ENCODE assay signal across 18 cellular contexts in genomic region chr4:150251752-150252190, GRCh38.
A peak's percentile ranks its signal among the peaks of the same experiment; 100 is the strongest.
DNase-seq lines count a peak whose midpoint lies in the region; ATAC-seq and TF ChIP-seq lines count a peak whose summit lies in the region.
"Had no signal": no experiment of that assay in that cellular context is flagged by ENCODE, and none has a peak within 500 bp of the region (broad histone marks: within the 10 kb centered on the region; RNA-seq: fewer than 3 reads in every experiment).

No MANE protein-coding gene starts in this region.

- H3K27ac Mint-ChIP-seq in mesothelial cell of epicardium (peak overlapping the region; percentile 85), immature natural killer cell (peak overlapping the region in 3 of 6 donors; percentile 1 to 71 (median 63))
- H3K27ac Mint-ChIP-seq: B cell; memory B cell; T-helper 1 cell treated with Interleukin-12 subunit alpha and Interleukin-12 subunit beta and Interleukin-4 antibody, amounts not matched to agents 30 μg/mL and 1 μg/mL, for 36 hours had no signal

- H3K4me3 Mint-ChIP-seq in mesothelial cell of epicardium: no peak overlapping the region
- no peak overlapping the region for H3K4me3 Mint-ChIP-seq in immature natural killer cell
- H3K4me3 Mint-ChIP-seq: activated T-cell treated with anti-CD3 and anti-CD28 coated beads, Interleukin-2, amount 50 U/mL, for 4 hours; B cell; memory B cell; T-helper 1 cell treated with Interleukin-12 subunit alpha and Interleukin-12 subunit beta and Interleukin-4 antibody, amounts not matched to agents 30 μg/mL and 1 μg/mL, for 36 hours had no signal

- ATAC-seq in SK-N-SH treated with all-trans-retinoic acid at 6 μM for 48 hours: no peak
- ATAC-seq: activated T-cell treated with anti-CD3 and anti-CD28 coated beads, Interleukin-2, amount 50 U/mL, for 4 hours; pancreas had no signal

- intact Hi-C loops in vagina (cut with DNase I): no loop called here

- peak; percentile 16 for TF ChIP-seq CTCF in BE2C (IDR thresholded peaks at IDR 0.05; ENCODE audit: low read depth, low read length)
- TF ChIP-seq CTCF in mesothelial cell of epicardium (IDR thresholded peaks at IDR 0.05; ENCODE audit: unreplicated experiment): no peak
- TF ChIP-seq CTCF in vagina (IDR thresholded peaks at IDR 0.05): no peak

- no peaks in the 10 kb centered on the region for H3K9me3 ChIP-seq in BE2C
- H3K9me3 ChIP-seq in ectodermal cell (ENCODE audit: control insufficient read depth, low read length): no peaks in the 10 kb centered on the region
- H3K9me3 ChIP-seq in vagina: no peaks in the 10 kb centered on the region
- H3K9me3 ChIP-seq: pancreas had no signal

- H3K4me3 ChIP-seq in BE2C (ENCODE audit: low read depth, low read length): no peak overlapping the region
- no peak overlapping the region for H3K4me3 ChIP-seq in ectodermal cell (ENCODE audit: insufficient read depth, low read depth, low read length)
- no peak overlapping the region for H3K4me3 ChIP-seq in vagina
- H3K4me3 ChIP-seq: pancreas had no signal

- H3K36me3 ChIP-seq in BE2C (no peaks in the 10 kb centered on the region), ectodermal cell (ENCODE audit: control insufficient read depth, insufficient read depth, low read length) (no peaks in the 10 kb centered on the region), vagina (no peaks in the 10 kb centered on the region)
- H3K36me3 ChIP-seq: pancreas had no signal

- peaks cover 8% of the 10 kb centered on the region for H3K4me1 Mint-ChIP-seq in mesothelial cell of epicardium
- H3K4me1 Mint-ChIP-seq in immature natural killer cell: peaks cover 0 to 2% of the 10 kb centered on the region in 2 donors
- H3K4me1 Mint-ChIP-seq: B cell, memory B cell had no signal

- H3K27ac ChIP-seq in ectodermal cell (ENCODE audit: insufficient read depth, low read depth, low read length, poor library complexity, severe bottlenecking) (peak overlapping the region; percentile 50), vagina (no peak overlapping the region)
- H3K27ac ChIP-seq: pancreas had no signal

- no peak for TF ChIP-seq POLR2A in vagina (IDR thresholded peaks at IDR 0.05)

- 50 to 52% methylated on average over 7 of the region's 7 CpGs for WGBS in ectodermal cell, 2 experiments

- H3K9me3 Mint-ChIP-seq in mesothelial cell of epicardium (no peaks in the 10 kb centered on the region), immature natural killer cell (no peaks in the 10 kb centered on the region)
- H3K9me3 Mint-ChIP-seq: activated T-cell treated with anti-CD3 and anti-CD28 coated beads, Interleukin-2, amount 50 U/mL, for 4 hours; memory B cell; T-helper 1 cell treated with Interleukin-12 subunit alpha and Interleukin-12 subunit beta and Interleukin-4 antibody, amounts not matched to agents 30 μg/mL and 1 μg/mL, for 36 hours had no signal

- H3K27me3 ChIP-seq in BE2C: no peaks in the 10 kb centered on the region
- H3K27me3 ChIP-seq in ectodermal cell (ENCODE audit: control insufficient read depth, insufficient read depth, low read length, poor library complexity, severe bottlenecking): no peaks in the 10 kb centered on the region
- no peaks in the 10 kb centered on the region for H3K27me3 ChIP-seq in vagina
- H3K27me3 ChIP-seq: pancreas had no signal

- H3K36me3 Mint-ChIP-seq in mesothelial cell of epicardium: peaks cover 52% of the 10 kb centered on the region
- H3K36me3 Mint-ChIP-seq in immature natural killer cell: peaks cover 0 to 4% (median 0%) of the 10 kb centered on the region in 3 donors
- H3K36me3 Mint-ChIP-seq: memory B cell had no signal

- DNase-seq in BE2C (peak; percentile 57), HuH-7 (ENCODE audit: low spot score) (peak; percentile 36), mesothelial cell of epicardium (ENCODE audit: low spot score in 2 of 2, unreplicated experiment in 2 of 2) (no peak), NCI-H2196 (lab: John Stamatoyannopoulos, UW; ENCODE audit: unreplicated experiment) (no peak), immature natural killer cell (no peak), vagina (ENCODE audit: extremely low spot score in 2 of 2) (no peak)
- DNase-seq: activated T-cell treated with anti-CD3 and anti-CD28 coated beads, Interleukin-2, amount 50 U/mL, for 4 hours; MV-4-11; NCI-H2081 treated with DMSO at 0.1 percent for 48 hours; NCI-H82; pancreas; RPMI8226; stimulated activated CD4-positive, alpha-beta T cell treated with anti-CD3 and anti-CD28 coated beads, Interleukin-12 subunit alpha, Interleukin-12 subunit beta, amount 100 ng/mL, for 4 hours had no signal

- H3K27me3 Mint-ChIP-seq in mesothelial cell of epicardium (ENCODE audit: low read depth) (no peaks in the 10 kb centered on the region), immature natural killer cell (ENCODE audit: low read depth in 3 of 3) (peaks cover 0 to 4% (median 3%) of the 10 kb centered on the region in 3 donors)
- H3K27me3 Mint-ChIP-seq: B cell, memory B cell had no signal

- peaks cover 10% of the 10 kb centered on the region for H3K4me1 ChIP-seq in BE2C
- H3K4me1 ChIP-seq in ectodermal cell (ENCODE audit: control insufficient read depth, insufficient read depth, low read length): peaks cover 5% of the 10 kb centered on the region
- peaks cover 4% of the 10 kb centered on the region for H3K4me1 ChIP-seq in vagina
- H3K4me1 ChIP-seq: pancreas had no signal

TF ChIP-seq in SK-N-SH treated with all-trans-retinoic acid at 6 μM for 48 hours, 23 proteins besides CTCF, POLR2A, EP300 and RAD21:
- TF ChIP-seq TSHZ2 (CRISPR knock-in tag; IDR thresholded peaks at IDR 0.05) (no peak), RARB (CRISPR knock-in tag; IDR thresholded peaks at IDR 0.05) (no peak), ZNF8 (CRISPR knock-in tag; IDR thresholded peaks at IDR 0.05) (no peak), ISL1 (CRISPR knock-in tag; IDR thresholded peaks at IDR 0.05) (no peak), OSR1 (CRISPR knock-in tag; IDR thresholded peaks at IDR 0.05) (no peak), ZFP30 (CRISPR knock-in tag; IDR thresholded peaks at IDR 0.05) (no peak), ZC3H10 (CRISPR knock-in tag; IDR thresholded peaks at IDR 0.05) (no peak), PATZ1 (CRISPR knock-in tag; IDR thresholded peaks at IDR 0.05; ENCODE audit: borderline replicate concordance) (no peak), ZFP3 (CRISPR knock-in tag; IDR thresholded peaks at IDR 0.05) (no peak), TOX (CRISPR knock-in tag; IDR thresholded peaks at IDR 0.05; ENCODE audit: borderline replicate concordance) (no peak), BACH2 (CRISPR knock-in tag; IDR thresholded peaks at IDR 0.05; ENCODE audit: borderline replicate concordance) (no peak), ZNF70 (CRISPR knock-in tag; IDR thresholded peaks at IDR 0.05) (no peak), TCF4 (CRISPR knock-in tag; IDR thresholded peaks at IDR 0.05; ENCODE audit: borderline replicate concordance) (no peak), ARNTL (CRISPR knock-in tag; IDR thresholded peaks at IDR 0.05; ENCODE audit: borderline replicate concordance, low read depth) (no peak), CREB5 (CRISPR knock-in tag; IDR thresholded peaks at IDR 0.05; ENCODE audit: low read depth) (no peak), ESRRG (CRISPR knock-in tag; IDR thresholded peaks at IDR 0.05) (no peak), SNAI2 (CRISPR knock-in tag; IDR thresholded peaks at IDR 0.05) (no peak)

Comparison
In these comparisons a context has a peak if more than half of its experiments do, and no peak if none do; other contexts are left out.
1. DNase-seq: peak in BE2C (single experiment) and HuH-7 (single experiment); none in mesothelial cell of epicardium (0 of 2), NCI-H2196 (single experiment), immature natural killer cell (0 of 3) and vagina (0 of 2).